In genomic region chr2:10303634-10304378, GRCh38 we compare ENCODE assay signal across 9 cellular contexts. TPM values are rescaled to one million over a fixed set of nuclear protein-coding genes. Genes with fewer than 3 reads are reported as not detected.
DNase-seq lines count a peak whose midpoint lies in the region; ATAC-seq, FAIRE-seq and TF ChIP-seq lines count a peak whose summit lies in the region.
"Had no signal": no experiment of that assay in that cellular context is flagged by ENCODE, and none has a peak within 500 bp of the region (broad histone marks: within the 10 kb centered on the region; RNA-seq: fewer than 3 reads in every experiment).

No MANE protein-coding gene starts in this region.

- H3K9me3 ChIP-seq in kidney (ENCODE audit: control insufficient read depth in 1 of 2, low read length in 2 of 2), result no peaks in the 10 kb centered on the region

- H3K36me3 ChIP-seq in kidney (ENCODE audit: control insufficient read depth in 1 of 2, insufficient read depth in 2 of 2, low read length in 2 of 2), result no peaks in the 10 kb centered on the region

- TF ChIP-seq CTCF in kidney (IDR thresholded peaks at IDR 0.05; ENCODE audit: borderline replicate concordance, extremely low read depth, insufficient read depth), result no peak

- peak overlapping the region; percentile 69 to 80 for H3K9ac ChIP-seq in kidney (ENCODE audit: low read length in 2 of 2)

- no peak for FAIRE-seq in kidney (lab: Jason Lieb, UNC)
- FAIRE-seq: A204.1 had no signal

- DNase-seq in DMS 273 (lab: John Stamatoyannopoulos, UW; ENCODE audit: unreplicated experiment) (peak; percentile 81), DMS 273 treated with DMSO at 0.1 percent for 48 hours (lab: John Stamatoyannopoulos, UW) (no peak), HT-29 (ENCODE audit: low spot score) (peak; percentile 56), T1000 (lab: John Stamatoyannopoulos, UW) (peak; percentile 12), kidney (peak; percentile 86)
- DNase-seq in central memory CD4-positive, alpha-beta T cell, result peak; percentile 51
- peak; percentile 62 for DNase-seq in stimulated activated CD4-positive, alpha-beta T cell treated with anti-CD3 and anti-CD28 coated beads, Interleukin-15, amount 100 ng/mL, for 24 hours

- peak overlapping the region; percentile 63 to 67 for H3K27ac ChIP-seq in kidney (ENCODE audit: low read depth in 2 of 2, low read length in 2 of 2)

- no peak for ATAC-seq in GM18870 (IDR thresholded peaks at IDR 0.05; ENCODE audit: unreplicated experiment)

- intact Hi-C loops in kidney (cut with DNase I), result no loop called here

- peak overlapping the region; percentile 90 to 95 for H3K4me3 ChIP-seq in kidney (ENCODE audit: low read length in 2 of 2)

- peaks cover 20 to 31% of the 10 kb centered on the region in 2 donors for H3K4me1 ChIP-seq in kidney (ENCODE audit: control insufficient read depth in 1 of 2, insufficient read depth in 1 of 2, low read depth in 1 of 2, low read length in 2 of 2)

RNA-seq across cellular contexts. Expression of gene HPCAL1, which starts 1.1 kb away (rescaled TPM):
- total RNA-seq in HT-29 (2014; rRNA removed; shearing (Covaris generic)), result 151 and 164 TPM in 2 replicates
- total RNA-seq in kidney, result 47.3 TPM
- 121 TPM for polyA plus RNA-seq in kidney (ENCODE audit: insufficient read depth, low read depth, low replicate concordance)
